ENCODE assay signal across 33 cellular contexts in genomic region chr5:2320611-2321010, GRCh38.
"Had no signal": no experiment of that assay in that cellular context is flagged by ENCODE, and none has a peak within 500 bp of the region (broad histone marks: within the 10 kb centered on the region; RNA-seq: fewer than 3 reads in every experiment).

No MANE protein-coding gene starts in this region.

- H3K4me3 Mint-ChIP-seq: activated CD4-positive, alpha-beta memory T cell treated with anti-CD3 and anti-CD28 coated beads, Interleukin-2, amount 10 ng/mL, durations not matched to agents 7 days and 5 days; activated naive CD4-positive, alpha-beta T cell treated with anti-CD3 and anti-CD28 coated beads, Interleukin-2, amount 50 U/mL, for 24 hours; activated naive CD8-positive, alpha-beta T cell treated with anti-CD3 and anti-CD28 coated beads, Interleukin-2, amount 10 ng/mL, durations not matched to agents 7 days and 5 days; activated T-cell treated with anti-CD3 and anti-CD28 coated beads, Interleukin-2, amount 50 U/mL, for 72 hours had no signal

- H3K27me3 ChIP-seq: body of pancreas, MG63, SJSA1 had no signal

- H3K27ac Mint-ChIP-seq: activated CD4-positive, alpha-beta memory T cell treated with anti-CD3 and anti-CD28 coated beads, Interleukin-2, amount 10 ng/mL, durations not matched to agents 7 days and 5 days; activated naive CD4-positive, alpha-beta T cell treated with anti-CD3 and anti-CD28 coated beads, Interleukin-2, amount 50 U/mL, for 24 hours; activated naive CD8-positive, alpha-beta T cell treated with anti-CD3 and anti-CD28 coated beads, Interleukin-2, amount 10 ng/mL, durations not matched to agents 7 days and 5 days; activated T-cell treated with anti-CD3 and anti-CD28 coated beads, Interleukin-2, amount 50 U/mL, for 72 hours; activated T-helper 2 cell treated with anti-CD3 and anti-CD28 coated beads, Interferon-gamma antibody, Interleukin-2, Interleukin-4, amounts not matched to agents 10 μg/mL and 5 μg/mL and 100 μg/mL, durations not matched to agents 14 hours and 24 hours and 36 hours had no signal

- H3K36me3 ChIP-seq: MG63, SJSA1, WERI-Rb-1 had no signal

- H3K27ac ChIP-seq: body of pancreas, SJSA1, WERI-Rb-1 had no signal

- FAIRE-seq: astrocyte, bronchial epithelial cell had no signal

- H3K9me3 ChIP-seq: body of pancreas, SK-N-SH had no signal

- H3K4me3 ChIP-seq: body of pancreas, MG63, SJSA1 had no signal

- H3K4me1 Mint-ChIP-seq: activated CD4-positive, alpha-beta memory T cell treated with anti-CD3 and anti-CD28 coated beads, Interleukin-2, amount 10 ng/mL, durations not matched to agents 7 days and 5 days; activated naive CD4-positive, alpha-beta T cell treated with anti-CD3 and anti-CD28 coated beads, Interleukin-2, amount 50 U/mL, for 24 hours; activated naive CD8-positive, alpha-beta T cell treated with anti-CD3 and anti-CD28 coated beads, Interleukin-2, amount 10 ng/mL, durations not matched to agents 7 days and 5 days had no signal

- DNase-seq: activated CD4-positive, alpha-beta memory T cell treated with anti-CD3 and anti-CD28 coated beads, Interleukin-2, amount 10 ng/mL, durations not matched to agents 7 days and 5 days; activated CD4-positive, alpha-beta T cell treated with anti-CD3 and anti-CD28 coated beads for 1 hour; activated CD4-positive, alpha-beta T cell treated with anti-CD3 and anti-CD28 coated beads for 48 hours; activated CD4-positive, CD25-positive, alpha-beta regulatory T cell; activated CD8-positive, alpha-beta memory T cell treated with anti-CD3 and anti-CD28 coated beads for 24 hours; activated gamma-delta T cell; activated naive CD4-positive, alpha-beta T cell treated with Interleukin-2 at 50 U/mL for 16 hours; activated naive CD8-positive, alpha-beta T cell treated with anti-CD3 and anti-CD28 coated beads, Interleukin-2, amount 10 ng/mL, durations not matched to agents 7 days and 5 days; activated T-cell treated with anti-CD3 and anti-CD28 coated beads, Interleukin-2, amount 50 U/mL, for 1 hour; activated T-cell treated with anti-CD3 and anti-CD28 coated beads, Interleukin-2, amount 50 U/mL, for 72 hours; body of pancreas; caudate nucleus; cerebellar nuclear complex; Karpas-422; KBM-7; MG63; NCI-H1048; NCI-H1105 treated with DMSO at 0.1 percent for 48 hours; NCI-H1436; NCI-H1694; NCI-H1930; NCI-H2081 treated with DMSO at 0.1 percent for 48 hours; NCI-H345; NCI-H524 treated with DMSO at 0.1 percent for 48 hours; SHP77 treated with DMSO at 0.1 percent for 48 hours; SK-N-SH; T1000; WERI-Rb-1 had no signal

- H3K27me3 Mint-ChIP-seq: activated CD4-positive, alpha-beta memory T cell treated with anti-CD3 and anti-CD28 coated beads, Interleukin-2, amount 10 ng/mL, durations not matched to agents 7 days and 5 days; activated naive CD8-positive, alpha-beta T cell treated with anti-CD3 and anti-CD28 coated beads, Interleukin-2, amount 10 ng/mL, durations not matched to agents 7 days and 5 days had no signal

- H3K9me3 Mint-ChIP-seq: activated naive CD4-positive, alpha-beta T cell treated with anti-CD3 and anti-CD28 coated beads, Interleukin-2, amount 50 U/mL, for 24 hours; activated naive CD8-positive, alpha-beta T cell treated with anti-CD3 and anti-CD28 coated beads, Interleukin-2, amount 10 ng/mL, durations not matched to agents 7 days and 5 days; activated T-helper 2 cell treated with anti-CD3 and anti-CD28 coated beads, Interferon-gamma antibody, Interleukin-2, Interleukin-4, amounts not matched to agents 10 μg/mL and 5 μg/mL and 100 μg/mL, durations not matched to agents 14 hours and 24 hours and 36 hours had no signal

- H3K9ac ChIP-seq: SK-N-SH had no signal

- H3K4me2 ChIP-seq: SK-N-SH had no signal

- H3K4me1 ChIP-seq: body of pancreas, SJSA1 had no signal

- H3K36me3 Mint-ChIP-seq: activated naive CD4-positive, alpha-beta T cell treated with anti-CD3 and anti-CD28 coated beads, Interleukin-2, amount 50 U/mL, for 24 hours; activated naive CD8-positive, alpha-beta T cell treated with anti-CD3 and anti-CD28 coated beads, Interleukin-2, amount 10 ng/mL, durations not matched to agents 7 days and 5 days had no signal
